ENCODE assay signal across 8 cellular contexts in genomic region chr7:105532709-105533460, GRCh38. TPM values are rescaled to one million over a fixed set of nuclear protein-coding genes. Genes with fewer than 3 reads are reported as not detected.
DNase-seq lines count a peak whose midpoint lies in the region; ATAC-seq and TF ChIP-seq lines count a peak whose summit lies in the region.

No MANE protein-coding gene starts in this region.

- H3K4me1 Mint-ChIP-seq in H9 (peaks cover 12 to 16% of the 10 kb centered on the region in 2 experiments), T-helper 17 cell (peaks cover 19% of the 10 kb centered on the region)

- no peak overlapping the region for H3K4ac ChIP-seq in H9 (ENCODE audit: low read depth, low read length)

- no peak for ATAC-seq in T-helper 17 cell
- no peak for ATAC-seq in gastroesophageal sphincter
- ATAC-seq in left lobe of liver = no peak

- H3K9ac ChIP-seq in H9 (ENCODE audit: extremely low read depth, insufficient read length, low read length) (peak overlapping the region; percentile 72), skeletal muscle satellite cell (ENCODE audit: low read depth, low read length) (peak overlapping the region; percentile 98)

- H2BK15ac ChIP-seq in H9 (ENCODE audit: low read depth, low read length) = no peak overlapping the region

- H2BK20ac ChIP-seq in H9 (ENCODE audit: low read depth, low read length, poor library complexity, severe bottlenecking) = no peak overlapping the region

- no peaks in the 10 kb centered on the region for H3K79me1 ChIP-seq in H9 (ENCODE audit: insufficient read depth, low read depth, low read length, poor library complexity, severe bottlenecking)

- H3K27ac ChIP-seq in H9 (ENCODE audit: insufficient read length, low read depth, low read length) = no peak overlapping the region
- peak overlapping the region in 3 of 4 donors; percentile 87 to 89 (median 89) for H3K27ac ChIP-seq in gastroesophageal sphincter

- no peak overlapping the region for H2AK5ac ChIP-seq in H9 (ENCODE audit: insufficient read length, low read length)

- H3K9me3 ChIP-seq in H9 (ENCODE audit: control insufficient read depth, low read depth, low read length) (no peaks in the 10 kb centered on the region), T-helper 17 cell (ENCODE audit: control insufficient read depth, low read length, poor library complexity, severe bottlenecking) (no peaks in the 10 kb centered on the region), gastroesophageal sphincter (no peaks in the 10 kb centered on the region), skeletal muscle satellite cell (replicated peaks; ENCODE audit: low read length) (no peaks in the 10 kb centered on the region)

- peak overlapping the region in 1 of 3 experiments; percentile 82; a peak in 1 of 7 replicates for H3K27ac Mint-ChIP-seq in H9
- peak overlapping the region; percentile 94 for H3K27ac Mint-ChIP-seq in T-helper 17 cell

- TF ChIP-seq CTCF in H9 (conservative IDR thresholded peaks at IDR 0.05) (no peak), gastroesophageal sphincter (IDR thresholded peaks at IDR 0.05) (no peak)

- no peak overlapping the region for H4K91ac ChIP-seq in H9 (ENCODE audit: insufficient read length, low read depth, low read length)

- H3K36me3 ChIP-seq in gastroesophageal sphincter (peaks cover 0 to 26% of the 10 kb centered on the region in 2 donors), skeletal muscle satellite cell (ENCODE audit: insufficient read depth, low read length) (peaks cover 9% of the 10 kb centered on the region)

- H3K4me3 Mint-ChIP-seq in H9 (peak overlapping the region; percentile 96 to 97), T-helper 17 cell (peak overlapping the region; percentile 94)

- H3K36me3 Mint-ChIP-seq in H9 (ENCODE audit: insufficient read depth in 1 of 3, low read depth in 3 of 3) (peaks cover 2 to 17% (median 13%) of the 10 kb centered on the region in 3 experiments; a peak in 6 of 7 replicates), T-helper 17 cell (ENCODE audit: low read depth) (peaks cover 2% of the 10 kb centered on the region)

- no peak overlapping the region for H4K5ac ChIP-seq in H9 (ENCODE audit: insufficient read length, low read depth, low read length)

- no peak for TF ChIP-seq POLR2A in gastroesophageal sphincter (IDR thresholded peaks at IDR 0.05)

- DNase-seq in H9 = no peak
- DNase-seq in T-helper 17 cell = no peak
- DNase-seq in activated CD4-positive, CD25-positive, alpha-beta regulatory T cell treated with anti-CD3 and anti-CD28 coated beads, Interleukin-2, amount 50 U/mL, for 72 hours = no peak
- DNase-seq in activated effector memory CD4-positive, alpha-beta T cell treated with anti-CD3 and anti-CD28 coated beads, Interleukin-2, amount 50 U/mL, for 16 hours = no peak
- DNase-seq in left lobe of liver (ENCODE audit: low spot score) = no peak
- DNase-seq in OCI-M2 (lab: John Stamatoyannopoulos, UW; ENCODE audit: unreplicated experiment) = no peak

- H3K56ac ChIP-seq in H9 (ENCODE audit: insufficient read length, low read depth, low read length) = no peak overlapping the region

- WGBS in H9 (ENCODE audit: extremely low coverage, insufficient read length, low lambda C conversion rate) = no CpG with 5 or more reads among the region's 12 CpGs
- WGBS in gastroesophageal sphincter (ENCODE audit: low coverage in 1 of 2), 2 donors = 38 to 54% methylated on average over 5 to 10 of the region's 12 CpGs

- H3K27me3 Mint-ChIP-seq in H9 (ENCODE audit: low read depth) (no peaks in the 10 kb centered on the region), T-helper 17 cell (no peaks in the 10 kb centered on the region)

- no peak overlapping the region for H4K8ac ChIP-seq in H9 (replicated peaks; ENCODE audit: insufficient read length, low read depth, low read length)

- H3K4me3 ChIP-seq in gastroesophageal sphincter (peak overlapping the region; percentile 93 to 96), skeletal muscle satellite cell (ENCODE audit: low read length) (peak overlapping the region; percentile 88)

- no peak overlapping the region for H2BK120ac ChIP-seq in H9 (ENCODE audit: low read depth, low read length, poor library complexity, severe bottlenecking)

- no peak for TF ChIP-seq EP300 in gastroesophageal sphincter (IDR thresholded peaks at IDR 0.05)

- H3K79me2 ChIP-seq in H9 (ENCODE audit: insufficient read depth, low read length) = no peaks in the 10 kb centered on the region

- H3K23me2 ChIP-seq in H9 (ENCODE audit: insufficient read length, low read depth, low read length, poor library complexity, severe bottlenecking) = peaks cover 4% of the 10 kb centered on the region

- no peak overlapping the region for H3K23ac ChIP-seq in H9 (ENCODE audit: insufficient read length, low read depth, low read length)

- no peak overlapping the region for H3K18ac ChIP-seq in H9 (ENCODE audit: insufficient read length, low read depth, low read length)

- no peak overlapping the region for H2BK12ac ChIP-seq in H9 (ENCODE audit: insufficient read length, low read depth, low read length)

- no peak overlapping the region for H3T11ph ChIP-seq in H9 (ENCODE audit: low read length)

- 0 out of 2 replicates have a peak, but pooled peaks cover 2% of the 10 kb centered on the region for H3K4me1 ChIP-seq in H9 (ENCODE audit: insufficient read depth, low read length)
- H3K4me1 ChIP-seq in gastroesophageal sphincter = peaks cover 4 to 32% (median 12%) of the 10 kb centered on the region in 3 donors
- peaks cover 15% of the 10 kb centered on the region for H3K4me1 ChIP-seq in skeletal muscle satellite cell (ENCODE audit: control insufficient read depth, insufficient read depth, low read length)

- no peak overlapping the region for H2AFZ ChIP-seq in H9 (ENCODE audit: low read length)

- no peaks in the 10 kb centered on the region for H3K9me3 Mint-ChIP-seq in H9

- H3K27me3 ChIP-seq in H9 (ENCODE audit: insufficient read depth, low read length) (no peaks in the 10 kb centered on the region), gastroesophageal sphincter (no peaks in the 10 kb centered on the region), skeletal muscle satellite cell (ENCODE audit: control insufficient read depth, insufficient read depth, low read length) (no peaks in the 10 kb centered on the region)

- H3K4me2 ChIP-seq in H9 (ENCODE audit: insufficient read depth, insufficient read length, low read length) = peak overlapping the region; percentile 84
- peak overlapping the region; percentile 89 for H3K4me2 ChIP-seq in skeletal muscle satellite cell (ENCODE audit: low read length)

- H3K14ac ChIP-seq in H9 (ENCODE audit: insufficient read depth, low read length) = no peak overlapping the region

- no peaks in the 10 kb centered on the region for H4K20me1 ChIP-seq in H9 (ENCODE audit: control insufficient read depth, insufficient read depth, insufficient read length)

- H2BK5ac ChIP-seq in H9 (ENCODE audit: insufficient read length, low read length) = no peak overlapping the region

RNA-seq across cellular contexts. Expression of gene RINT1, which starts 0.9 kb away (rescaled TPM):
- total RNA-seq in H9 (2021) = 20.8 and 21.5 TPM in 2 replicates
- 10 to 100 TPM; 29.2 to 37.1 TPM for total RNA-seq in T-helper 17 cell
- 10 to 100 TPM in 2 of 4 donors, 1 to 10 TPM in 2; 7.7 to 19.9 (median 11.1) TPM for total RNA-seq in gastroesophageal sphincter
- 13.5 and 16.0 TPM in 2 replicates for total RNA-seq in skeletal muscle satellite cell (2012; rRNA removed)
- total RNA-seq in left lobe of liver = 10.0 TPM

RNA-seq across cellular contexts. Expression of gene PUS7, which starts 10.8 kb away (rescaled TPM):
- total RNA-seq in H9 (2021) (49.7 and 54.3 TPM in 2 replicates), T-helper 17 cell (1 to 10 TPM; 6.0 to 6.6 TPM), gastroesophageal sphincter (10 to 100 TPM; 11.9 to 15.1 (median 13.2) TPM), left lobe of liver (4.9 TPM)
- 26.4 and 28.9 TPM in 2 replicates for total RNA-seq in skeletal muscle satellite cell (2012; rRNA removed)

RNA-seq across cellular contexts. Expression of gene EFCAB10, which starts 48.4 kb away (rescaled TPM):
- total RNA-seq in H9 (2021) = 1.3 and 1.5 TPM in 2 replicates
- total RNA-seq in T-helper 17 cell = 1 to 10 TPM; 1.0 to 1.5 TPM
- under 1 TPM in 1 of 4 donors, not detected in 3; 0.40 TPM for total RNA-seq in gastroesophageal sphincter
- total RNA-seq in skeletal muscle satellite cell (2012; rRNA removed) = not detected in 2 replicates
- not detected for total RNA-seq in left lobe of liver
